Comparison of ENCODE assay signal across 15 cellular contexts in the genomic region with DNA sequence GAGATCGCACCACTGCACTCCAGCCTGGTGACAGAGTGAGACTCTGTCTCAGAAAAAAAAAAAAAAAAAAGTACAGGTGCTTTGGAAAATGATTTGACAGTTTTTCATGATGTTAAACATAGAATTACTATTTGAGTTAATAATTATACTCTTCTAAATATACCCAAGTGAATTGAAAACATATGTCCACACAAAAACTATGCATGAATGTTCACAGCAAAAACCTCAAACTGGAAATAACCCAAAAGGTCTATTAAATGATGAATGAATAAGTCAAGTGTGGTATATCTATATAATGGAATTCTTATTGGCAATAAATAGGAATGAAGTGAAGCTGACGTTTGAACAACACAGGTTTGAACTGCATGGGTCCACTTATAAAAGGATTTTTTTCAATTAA.
DNase-seq lines count a peak whose midpoint lies in the region; ATAC-seq and TF ChIP-seq lines count a peak whose summit lies in the region.
"Had no signal": no experiment of that assay in that cellular context is flagged by ENCODE, and none has a peak within 500 bp of the region (broad histone marks: within the 10 kb centered on the region; RNA-seq: fewer than 3 reads in every experiment).

No MANE protein-coding gene starts in this region.

- H3K27me3 ChIP-seq in HAP-1 (ENCODE audit: low read depth): no peaks in the 10 kb centered on the region
- H3K27me3 ChIP-seq: BLaER1 had no signal

- no peak for ATAC-seq in stimulated activated naive CD8-positive, alpha-beta T cell treated with anti-CD3 and anti-CD28 coated beads, Interleukin-15, amount 100 ng/mL, for 72 hours
- ATAC-seq: HCT116, K562 had no signal

- no peaks in the 10 kb centered on the region for H3K36me3 ChIP-seq in HAP-1 (replicated peaks)
- H3K36me3 ChIP-seq: BLaER1 had no signal

- H3K9me3 Mint-ChIP-seq in stimulated activated naive CD8-positive, alpha-beta T cell treated with anti-CD3 and anti-CD28 coated beads, Interleukin-15, amount 100 ng/mL, for 72 hours: no peaks in the 10 kb centered on the region
- H3K9me3 Mint-ChIP-seq: CD8-positive, alpha-beta memory T cell had no signal

- TF ChIP-seq CTCF in AG10803 (conservative IDR thresholded peaks at IDR 0.05; ENCODE audit: low read length) (no peak), VCaP (conservative IDR thresholded peaks at IDR 0.05) (no peak), foreskin fibroblast (IDR thresholded peaks at IDR 0.05; ENCODE audit: low read depth, low read length) (no peak)

- H3K27ac Mint-ChIP-seq in stimulated activated naive CD8-positive, alpha-beta T cell treated with anti-CD3 and anti-CD28 coated beads, Interleukin-15, amount 100 ng/mL, for 72 hours: no peak overlapping the region
- H3K27ac Mint-ChIP-seq: CD8-positive, alpha-beta memory T cell had no signal

- peak overlapping the region; percentile 77 for H3K27ac ChIP-seq in VCaP
- H3K27ac ChIP-seq: 22Rv1, BLaER1 had no signal

- no peak overlapping the region for H3K4me3 ChIP-seq in AG10803 (ENCODE audit: low read length)
- no peak overlapping the region for H3K4me3 ChIP-seq in foreskin fibroblast (ENCODE audit: low read depth in 1 of 2, low read length in 2 of 2)
- H3K4me3 ChIP-seq in HAP-1: no peak overlapping the region
- H3K4me3 ChIP-seq: BLaER1, K562 had no signal

- H3K9me3 ChIP-seq in HAP-1: no peaks in the 10 kb centered on the region
- H3K9me3 ChIP-seq: Caco-2 had no signal

- H3K4me1 ChIP-seq in HAP-1: no peaks in the 10 kb centered on the region
- H3K4me1 ChIP-seq: BLaER1, Caco-2 had no signal

- peaks cover 21% of the 10 kb centered on the region for H3K27me3 Mint-ChIP-seq in stimulated activated naive CD8-positive, alpha-beta T cell treated with anti-CD3 and anti-CD28 coated beads, Interleukin-15, amount 100 ng/mL, for 72 hours

- in situ Hi-C loops in HAP-1 (cut with MboI; ENCODE audit: low sequenced_read_pairs): no loop called here

- no peaks in the 10 kb centered on the region for H3K4me1 Mint-ChIP-seq in stimulated activated naive CD8-positive, alpha-beta T cell treated with anti-CD3 and anti-CD28 coated beads, Interleukin-15, amount 100 ng/mL, for 72 hours
- H3K4me1 Mint-ChIP-seq: CD8-positive, alpha-beta memory T cell had no signal

- no peak overlapping the region for H3K4me3 Mint-ChIP-seq in stimulated activated naive CD8-positive, alpha-beta T cell treated with anti-CD3 and anti-CD28 coated beads, Interleukin-15, amount 100 ng/mL, for 72 hours
- H3K4me3 Mint-ChIP-seq: CD8-positive, alpha-beta memory T cell had no signal

- DNase-seq in AG10803 (ENCODE audit: low read depth) (peak; percentile 41), fibroblast of gingiva (ENCODE audit: low read depth) (peak; percentile 58), foreskin fibroblast (peak; percentile 32 to 75), HAP-1 (ENCODE audit: low spot score in 2 of 2) (no peak)
- DNase-seq in stimulated activated naive CD8-positive, alpha-beta T cell treated with anti-CD3 and anti-CD28 coated beads, Interleukin-15, amount 100 ng/mL, for 72 hours: no peak
- DNase-seq in activated CD4-positive, alpha-beta T cell treated with anti-CD3 and anti-CD28 coated beads for 4 hours: no peak
- DNase-seq: AML-193; Caco-2; CD8-positive, alpha-beta memory T cell; DMS53 had no signal

Comparison
In these comparisons a context has a peak if more than half of its experiments do, and no peak if none do; other contexts are left out.
1. DNase-seq: peak in AG10803 (single experiment), fibroblast of gingiva (single experiment) and foreskin fibroblast (2 of 2); none in HAP-1 (0 of 2), stimulated activated naive CD8-positive, alpha-beta T cell treated with anti-CD3 and anti-CD28 coated beads, Interleukin-15, amount 100 ng/mL, for 72 hours (0 of 2) and activated CD4-positive, alpha-beta T cell treated with anti-CD3 and anti-CD28 coated beads for 4 hours (0 of 2).